8 cellular contexts compared by ENCODE assay signal in the genomic region with DNA sequence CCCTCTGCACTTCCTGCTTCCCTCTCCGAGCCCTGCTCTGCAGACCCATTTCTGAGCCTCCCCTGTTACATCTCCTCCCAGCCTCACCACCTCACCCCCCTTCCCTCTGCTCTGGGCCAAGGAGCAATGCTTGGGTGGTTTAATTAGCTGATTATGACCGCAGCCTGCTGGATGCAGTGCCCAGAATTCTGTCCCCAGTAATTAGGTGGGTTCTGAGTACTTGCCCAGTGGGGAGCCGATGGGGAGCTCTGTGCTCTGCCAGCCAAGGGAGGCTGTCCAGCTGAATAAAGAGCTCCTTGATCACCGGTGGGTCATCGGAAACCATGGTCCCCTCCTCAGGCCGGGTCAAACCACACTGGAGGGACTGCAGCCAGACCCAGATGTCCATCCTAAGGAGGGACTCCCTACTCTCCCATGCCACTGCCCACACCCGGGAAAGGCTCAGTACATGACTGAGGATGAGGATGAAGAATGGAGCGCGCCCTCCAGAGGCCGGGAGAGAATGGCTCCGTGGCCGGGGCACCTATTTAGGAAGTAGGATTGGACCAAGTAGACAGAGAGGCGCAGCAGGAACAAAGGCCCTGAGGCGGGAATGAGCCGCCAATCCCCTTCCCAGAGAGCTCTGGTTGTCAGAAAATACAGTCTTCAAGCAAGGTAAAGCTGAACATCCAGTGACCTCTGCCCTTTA. TPM values are rescaled to one million over a fixed set of nuclear protein-coding genes. Genes with fewer than 3 reads are reported as not detected.
DNase-seq lines count a peak whose midpoint lies in the region; ATAC-seq, FAIRE-seq and TF ChIP-seq lines count a peak whose summit lies in the region.

No MANE protein-coding gene starts in this region.

- H2BK5ac ChIP-seq in H1 (ENCODE audit: low read depth, low read length) = peak overlapping the region; percentile 84; the same call in 1 of the 2 replicates

- no peaks in the 10 kb centered on the region for H3K9me3 ChIP-seq in H1 (ENCODE audit: insufficient read depth in 2 of 2, low read depth in 1 of 2, low read length in 1 of 2)

- H3K9me3 Mint-ChIP-seq in progenitor cell of endocrine pancreas (ENCODE audit: low read depth) = no peaks in the 10 kb centered on the region

- 88% methylated on average over 14 of the region's 15 CpGs; no CpG with 5 or more reads in 1 of the 2 experiments for WGBS in H1 (ENCODE audit: extremely low coverage in 1 of 2, insufficient coverage in 1 of 2, insufficient read length in 1 of 2, insufficient replicate concordance in 2 of 2, low coverage in 1 of 2, low lambda C conversion rate in 2 of 2, missing lambda C conversion rate in 1 of 2), 2 experiments

- H3K27ac Mint-ChIP-seq in progenitor cell of endocrine pancreas = peak overlapping the region; percentile 93

- peak in 1 of 3 experiments; percentile 21; a peak in 2 of 4 replicates for TF ChIP-seq CTCF in H1 (IDR thresholded peaks at IDR 0.05; ENCODE audit: control extremely low read depth in 1 of 3, insufficient read depth in 1 of 3, low read depth in 1 of 3, low read length in 3 of 3)
- TF ChIP-seq CTCF in progenitor cell of endocrine pancreas (IDR thresholded peaks at IDR 0.05; ENCODE audit: unreplicated experiment) = no peak

- no peak for FAIRE-seq in H1 (lab: Jason Lieb, UNC)

- H3K23ac ChIP-seq in H1 (ENCODE audit: insufficient read length) = no peak overlapping the region

- ATAC-seq in HG03045 (IDR thresholded peaks at IDR 0.05; ENCODE audit: unreplicated experiment) (no peak), esophagus mucosa (no peak)

- H3K4me1 ChIP-seq in H1 (replicated peaks in 1 of 4; ENCODE audit: control insufficient read depth in 3 of 4, insufficient read depth in 4 of 4, low read length in 3 of 4) = peaks cover 17 to 42% (median 27%) of the 10 kb centered on the region in 4 experiments

- H2AFZ ChIP-seq in H1 (ENCODE audit: low read length) = no peak overlapping the region

- H3K79me2 ChIP-seq in H1 (ENCODE audit: control insufficient read depth in 1 of 2, insufficient read depth in 2 of 2, low read length in 2 of 2) = peaks cover 0 to 1% of the 10 kb centered on the region in 2 experiments; a peak in 1 of 4 replicates

- H3K4me1 Mint-ChIP-seq in progenitor cell of endocrine pancreas (ENCODE audit: low read depth) = peaks cover 47% of the 10 kb centered on the region

- H3K79me1 ChIP-seq in H1 (ENCODE audit: low read depth, low read length) = peaks cover 3% of the 10 kb centered on the region; the same call in 1 of the 2 replicates

- POLR2A ChIA-PET in H1 (lab: Charles Lee; ENCODE audit: partially characterized antibody) = interaction anchor here (0.9 to 8.8 kb wide), 9 partner anchors 8 to 65 kb away, joined by 3 to 72 read pairs (median 5); a partner anchor contains a TSS

- peak; percentile 34 for DNase-seq in COLO668 (lab: John Stamatoyannopoulos, UW; ENCODE audit: unreplicated experiment)
- peak; percentile 46 to 71 for DNase-seq in NCI-H446 (lab: John Stamatoyannopoulos, UW)
- no peak for DNase-seq in H1 (ENCODE audit: low read depth in 1 of 2, low spot score in 2 of 2)
- DNase-seq in progenitor cell of endocrine pancreas (ENCODE audit: low spot score, unreplicated experiment) = no peak
- no peak for DNase-seq in posterior vena cava (ENCODE audit: low spot score)
- no peak for DNase-seq in activated naive CD4-positive, alpha-beta T cell treated with anti-CD3 and anti-CD28 coated beads, Interleukin-2, amount 50 U/mL, for 16 hours

- H3K4me2 ChIP-seq in H1 (ENCODE audit: insufficient read depth in 1 of 2, low read depth in 2 of 2, low read length in 2 of 2) = 0 out of 4 replicates have a peak overlapping the region, but pooled peaks of 1 of the 2 experiments have one; percentile 1

- no peaks in the 10 kb centered on the region for H3K36me3 Mint-ChIP-seq in progenitor cell of endocrine pancreas (ENCODE audit: insufficient read depth)

- peak overlapping the region; percentile 87 for H2BK20ac ChIP-seq in H1 (ENCODE audit: low read length)

- no peak overlapping the region for H2BK120ac ChIP-seq in H1 (replicated peaks; ENCODE audit: low read depth, low read length)

- H3K14ac ChIP-seq in H1 (ENCODE audit: insufficient read length) = no peak overlapping the region

- peak overlapping the region; percentile 91; the same call in 1 of the 2 replicates for H2BK12ac ChIP-seq in H1 (ENCODE audit: low read depth, low read length)

- no peak overlapping the region; the same call in 1 of the 2 replicates for H4K8ac ChIP-seq in H1 (ENCODE audit: extremely low read depth, insufficient read depth, low read length)

- peak overlapping the region; percentile 80 for H3K18ac ChIP-seq in H1 (ENCODE audit: extremely low read depth, low read length)

- H2BK15ac ChIP-seq in H1 (ENCODE audit: low read length) = peak overlapping the region; percentile 63

- no peak overlapping the region for H3K4ac ChIP-seq in H1 (replicated peaks; ENCODE audit: insufficient read length, low read depth, low read length)

- no peak overlapping the region for H3K56ac ChIP-seq in H1 (replicated peaks; ENCODE audit: insufficient read length, low read depth, low read length)

- no peaks in the 10 kb centered on the region for H3K27me3 ChIP-seq in H1 (replicated peaks in 1 of 4; ENCODE audit: control insufficient read depth in 3 of 4, extremely low read depth in 1 of 4, insufficient read depth in 3 of 4, low read length in 3 of 4)

- TF ChIP-seq EP300 in H1 (IDR thresholded peaks at IDR 0.05; ENCODE audit: borderline replicate concordance in 1 of 2, low read depth in 2 of 2, low read length in 2 of 2) = no peak

- no peak overlapping the region for H3K4me3 Mint-ChIP-seq in progenitor cell of endocrine pancreas (ENCODE audit: low read depth)

- H3K4me3 ChIP-seq in H1 (ENCODE audit: extremely low read depth in 1 of 4, insufficient read depth in 2 of 4, low read depth in 3 of 4, low read length in 4 of 4) = no peak overlapping the region

- no peaks in the 10 kb centered on the region for H3K23me2 ChIP-seq in H1 (ENCODE audit: low read depth, low read length)

- H2AK5ac ChIP-seq in H1 (ENCODE audit: low read depth, low read length) = peak overlapping the region; percentile 65; the same call in 1 of the 2 replicates

- no peak overlapping the region for H4K5ac ChIP-seq in H1 (ENCODE audit: insufficient read length, low read depth, low read length)

- intact Hi-C loops in posterior vena cava (cut with DNase I) = no loop called here

- no peaks in the 10 kb centered on the region for H4K20me1 ChIP-seq in H1 (replicated peaks in 1 of 2; ENCODE audit: control insufficient read depth in 1 of 2, insufficient read depth in 2 of 2, low read length in 2 of 2)

- H3K27me3 Mint-ChIP-seq in progenitor cell of endocrine pancreas = no peaks in the 10 kb centered on the region

- TF ChIP-seq POLR2A in H1 (IDR thresholded peaks at IDR 0.05; ENCODE audit: control extremely low read depth in 1 of 2, low read depth in 2 of 2, low read length in 2 of 2) = no peak

- no peak overlapping the region for H3K9ac ChIP-seq in H1 (replicated peaks in 1 of 4; ENCODE audit: extremely low read depth in 1 of 4, low read depth in 3 of 4, low read length in 3 of 4)

- H3K36me3 ChIP-seq in H1 (ENCODE audit: control insufficient read depth in 2 of 4, insufficient read depth in 4 of 4, low read length in 3 of 4) = no peaks in the 10 kb centered on the region

- CTCF ChIA-PET in H1 (lab: Charles Lee; ENCODE audit: partially characterized antibody) = interaction anchor here (0.6 to 6.1 kb wide), 17 partner anchors 8 to 202 kb away, joined by 3 to 47 read pairs (median 4); no protein-coding TSS in a partner anchor

- peak overlapping the region; percentile 38 for H4K91ac ChIP-seq in H1 (replicated peaks; ENCODE audit: insufficient read length, low read length)

- no peak for TF ChIP-seq RAD21 in H1 (IDR thresholded peaks at IDR 0.05 in 1 of 2, conservative IDR thresholded peaks at IDR 0.05 in 1 of 2; ENCODE audit: low read depth in 2 of 2, low read length in 2 of 2)

- H3K27ac ChIP-seq in H1 (ENCODE audit: low read depth, low read length) = no peak overlapping the region

TF ChIP-seq in H1, 55 proteins besides CTCF, POLR2A, EP300 and RAD21:
- TF ChIP-seq TAF7 (optimal IDR thresholded peaks at IDR 0.05; ENCODE audit: borderline replicate concordance, low read depth, low read length) = no peak
- no peak for TF ChIP-seq RFX5 (IDR thresholded peaks at IDR 0.05; ENCODE audit: borderline replicate concordance, low read depth, low read length)
- TF ChIP-seq KDM1A (IDR thresholded peaks at IDR 0.05; ENCODE audit: borderline replicate concordance, low read length) = peak; percentile 57; the same call in 1 of the 2 replicates
- TF ChIP-seq POLR2AphosphoS5 (IDR thresholded peaks at IDR 0.05; ENCODE audit: low read depth, low read length) = no peak
- TF ChIP-seq, protein P1, sequence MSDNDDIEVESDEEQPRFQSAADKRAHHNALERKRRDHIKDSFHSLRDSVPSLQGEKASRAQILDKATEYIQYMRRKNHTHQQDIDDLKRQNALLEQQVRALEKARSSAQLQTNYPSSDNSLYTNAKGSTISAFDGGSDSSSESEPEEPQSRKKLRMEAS (IDR thresholded peaks at IDR 0.05) = no peak

RNA-seq across cellular contexts. Expression of a gene that starts 9.1 kb away (rescaled TPM):
- total RNA-seq in H1 (2021; fragmentation: NEBNext Ultra II Directional; extraction: Animal tissue kit (Norgen Biotek cat#: 25700)) = 24.1 and 31.8 TPM in 2 replicates
- polyA plus RNA-seq in H1 (2011; rRNA removed) = 9.4 and 12.4 TPM in 2 replicates
- polyA plus RNA-seq in H1 (2011; cell fraction: cytosol; rRNA removed) = 14.0 TPM
- polyA plus RNA-seq in H1 (2011; cell fraction: nucleus; rRNA removed) = 16.7 TPM
- 8.9 to 11.1 TPM (median 10.3 TPM) in 4 replicates for polyA plus RNA-seq in H1 (2012, experiment 1 of 2)
- 7.6 TPM for polyA plus RNA-seq in H1 (2012, experiment 2 of 2)
- 26.6 TPM for polyA plus RNA-seq in H1 (2013, experiment 1 of 2)
- 27.4 TPM for polyA plus RNA-seq in H1 (2013, experiment 2 of 2)
- 37.7 and 39.1 TPM in 2 replicates for polyA minus RNA-seq in H1 (2011; rRNA and poly(A)+ RNA removed)
- polyA minus RNA-seq in H1 (2011; cell fraction: cytosol; rRNA and poly(A)+ RNA removed) = 16.1 TPM
- polyA minus RNA-seq in H1 (2011; cell fraction: nucleus; rRNA and poly(A)+ RNA removed) = 27.9 TPM
- total RNA-seq in progenitor cell of endocrine pancreas (32.5 and 36.0 TPM in 2 replicates), esophagus mucosa (7.6 TPM), posterior vena cava (10 to 100 TPM; 42.3 to 44.3 TPM)

RNA-seq across cellular contexts. Expression of a gene that starts 56.9 kb away (rescaled TPM):
- 3,813 and 3,882 TPM in 2 replicates for total RNA-seq in H1 (2021; fragmentation: NEBNext Ultra II Directional; extraction: Animal tissue kit (Norgen Biotek cat#: 25700))
- 4,194 and 5,088 TPM in 2 replicates for polyA plus RNA-seq in H1 (2011; rRNA removed)
- 5,780 TPM for polyA plus RNA-seq in H1 (2011; cell fraction: cytosol; rRNA removed)
- polyA plus RNA-seq in H1 (2011; cell fraction: nucleus; rRNA removed) = 3,386 TPM
- 4,233 to 5,711 TPM (median 5,025 TPM) in 4 replicates for polyA plus RNA-seq in H1 (2012, experiment 1 of 2)
- 24,266 TPM for polyA plus RNA-seq in H1 (2012, experiment 2 of 2)
- polyA plus RNA-seq in H1 (2013, experiment 1 of 2) = 5,747 TPM
- polyA plus RNA-seq in H1 (2013, experiment 2 of 2) = 5,667 TPM
- polyA minus RNA-seq in H1 (2011; rRNA and poly(A)+ RNA removed) = 985 and 1,133 TPM in 2 replicates
- 694 TPM for polyA minus RNA-seq in H1 (2011; cell fraction: cytosol; rRNA and poly(A)+ RNA removed)
- 657 TPM for polyA minus RNA-seq in H1 (2011; cell fraction: nucleus; rRNA and poly(A)+ RNA removed)
- 2,637 and 2,682 TPM in 2 replicates for total RNA-seq in progenitor cell of endocrine pancreas
- total RNA-seq in esophagus mucosa = 2,660 TPM
- total RNA-seq in posterior vena cava = 1,000 to 10,000 TPM; 1,304 to 1,399 TPM

Comparison
In these comparisons a context has a peak if more than half of its experiments do, and no peak if none do; other contexts are left out.
1. DNase-seq: peak in COLO668 (single experiment) and NCI-H446 (2 of 2); none in H1 (0 of 2), progenitor cell of endocrine pancreas (single experiment), posterior vena cava (single experiment) and activated naive CD4-positive, alpha-beta T cell treated with anti-CD3 and anti-CD28 coated beads, Interleukin-2, amount 50 U/mL, for 16 hours (single experiment).